9 cellular contexts compared by ENCODE assay signal in genomic region chr22:23862103-23862502, GRCh38. TPM values are rescaled to one million over a fixed set of nuclear protein-coding genes. Genes with fewer than 3 reads are reported as not detected.
DNase-seq lines count a peak whose midpoint lies in the region; ATAC-seq, FAIRE-seq and TF ChIP-seq lines count a peak whose summit lies in the region.
"Had no signal": no experiment of that assay in that cellular context is flagged by ENCODE, and none has a peak within 500 bp of the region (broad histone marks: within the 10 kb centered on the region; RNA-seq: fewer than 3 reads in every experiment).

No MANE protein-coding gene starts in this region.

- intact Hi-C loops in K562 (cut with micrococcal nuclease) = no loop called here
- intact Hi-C loops in Right ventricle myocardium inferior (cut with DNase I) = no loop called here

- peak; percentile 28 to 62; a peak in 3 of 4 replicates for TF ChIP-seq RAD21 in K562 (CRISPR knock-in tag; conservative IDR thresholded peaks at IDR 0.05 in 1 of 2, IDR thresholded peaks at IDR 0.05 in 1 of 2)

- H3K27ac Mint-ChIP-seq in naive B cell = peak overlapping the region in 3 of 6 donors; percentile 49 to 85 (median 53)

- H3K4me3 Mint-ChIP-seq in naive B cell = peak overlapping the region in 3 of 8 donors; percentile 12 to 80 (median 35)
- H3K4me3 Mint-ChIP-seq: naive thymus-derived CD8-positive, alpha-beta T cell had no signal

- H3K4me3 ChIP-seq in K562 (no peak overlapping the region), suprapubic skin (no peak overlapping the region)

- TF ChIP-seq EP300 in K562 (IDR thresholded peaks at IDR 0.05; ENCODE audit: low read length) (no peak), suprapubic skin (IDR thresholded peaks at IDR 0.05) (no peak)

- POLR2A ChIA-PET in HEK293T (lab: Yijun Ruan, JAX) = interaction anchor here (6.8 kb wide), 1 partner anchor 31 kb away, joined by 85 read pairs; the partner anchor contains the start of gene MIF
- POLR2A ChIA-PET in K562 (lab: Yijun Ruan, JAX) = interaction anchor here (0.6 to 1.2 kb wide), 3 partner anchors 18 to 543 kb away, joined by 3 read pairs; partner anchors contain the start of gene MIF

- H2AFZ ChIP-seq in K562 (ENCODE audit: low read depth, low read length) = no peak overlapping the region

- in situ Hi-C loops in K562 (cut with MboI) = loop anchor here (25.0 kb wide), 1 partner anchor 550 kb away; no protein-coding TSS in a partner anchor

- no peaks in the 10 kb centered on the region for H3K27me3 Mint-ChIP-seq in naive B cell
- H3K27me3 Mint-ChIP-seq: naive thymus-derived CD8-positive, alpha-beta T cell had no signal

- no peak overlapping the region for H3K9ac ChIP-seq in K562 (ENCODE audit: insufficient read depth in 1 of 2, low read depth in 2 of 2, low read length in 2 of 2)

- no peak overlapping the region for H3K27ac ChIP-seq in K562 (ENCODE audit: extremely low read depth, low read depth, low read length)
- no peak overlapping the region for H3K27ac ChIP-seq in suprapubic skin

- no peak overlapping the region for H3K4me2 ChIP-seq in K562 (ENCODE audit: insufficient read depth, low read length)

- peaks cover 19 to 32% (median 28%) of the 10 kb centered on the region in 3 donors for H3K4me1 Mint-ChIP-seq in naive B cell

- TF ChIP-seq POLR2A in K562 (conservative IDR thresholded peaks at IDR 0.05) (no peak), suprapubic skin (IDR thresholded peaks at IDR 0.05) (no peak)

- peaks cover 0 to 14% of the 10 kb centered on the region in 2 experiments; a peak in 3 of 5 replicates for H3K4me1 ChIP-seq in K562 (replicated peaks in 1 of 2; ENCODE audit: control insufficient read depth in 2 of 2, insufficient read depth in 2 of 2, low read length in 2 of 2)
- peaks cover 16% of the 10 kb centered on the region for H3K4me1 ChIP-seq in suprapubic skin

- H3K9me3 ChIP-seq in K562 (replicated peaks; ENCODE audit: control insufficient read depth, insufficient read depth, low read depth, low read length) (no peaks in the 10 kb centered on the region), suprapubic skin (no peaks in the 10 kb centered on the region)

- H3K9me1 ChIP-seq in K562 (ENCODE audit: control insufficient read depth, insufficient read depth, low read length) = no peaks in the 10 kb centered on the region

- no peaks in the 10 kb centered on the region for H3K79me2 ChIP-seq in K562 (ENCODE audit: control insufficient read depth, insufficient read depth, low read length)

- peaks cover 0 to 8% of the 10 kb centered on the region in 2 donors for H3K36me3 Mint-ChIP-seq in naive B cell

- no peaks in the 10 kb centered on the region for H4K20me1 ChIP-seq in K562 (replicated peaks; ENCODE audit: control insufficient read depth, insufficient read depth, low read length)

- H3K27me3 ChIP-seq in K562 (ENCODE audit: control insufficient read depth in 2 of 2, insufficient read depth in 2 of 2, low read length in 2 of 2) (no peaks in the 10 kb centered on the region), suprapubic skin (no peaks in the 10 kb centered on the region)

- no TSS peak for BruUV-seq in K562 (replicated peaks; lab: Mats Ljungman, UMichigan)

- 12% methylated on average over 3 of the region's 3 CpGs for WGBS in K562 (ENCODE audit: insufficient coverage, low coverage, missing lambda C conversion rate)
- WGBS in suprapubic skin = 83% methylated on average over 3 of the region's 3 CpGs

- no peaks in the 10 kb centered on the region for H3K9me3 Mint-ChIP-seq in naive B cell
- H3K9me3 Mint-ChIP-seq: naive thymus-derived CD8-positive, alpha-beta T cell had no signal

- peak; percentile 66 to 76 (median 75) for TF ChIP-seq CTCF in K562 (IDR thresholded peaks at IDR 0.05 in 2 of 3, conservative IDR thresholded peaks at IDR 0.05 in 1 of 3; ENCODE audit: insufficient read depth in 2 of 3, low read depth in 1 of 3, low read length in 3 of 3)
- TF ChIP-seq CTCF in suprapubic skin (IDR thresholded peaks at IDR 0.05) = peak in 1 of 2 donors; percentile 17

- FAIRE-seq in K562 (lab: Jason Lieb, UNC) = peak; percentile 74
- FAIRE-seq: TTC549 had no signal

- peak; percentile 63 for ATAC-seq in K562
- ATAC-seq in naive B cell (ENCODE audit: low read depth in 2 of 2) = no peak
- no peak for ATAC-seq in Right ventricle myocardium inferior
- ATAC-seq: naive thymus-derived CD8-positive, alpha-beta T cell had no signal

- no peaks in the 10 kb centered on the region for H3K36me3 ChIP-seq in K562 (ENCODE audit: control insufficient read depth, insufficient read depth, low read length)
- H3K36me3 ChIP-seq in suprapubic skin = no peaks in the 10 kb centered on the region

- CTCF ChIA-PET in HEK293T (lab: Yijun Ruan, JAX) (interaction anchor here (0.9 to 1.1 kb wide), 3 partner anchors 10 to 94 kb away, joined by 3 to 4 read pairs (median 4); no protein-coding TSS in a partner anchor), K562 (lab: Yijun Ruan, JAX; ENCODE audit: low intra/inter-chr PET ratio) (no interaction called here)

- DNase-seq in DMS79 treated with DMSO at 0.1 percent for 48 hours (lab: John Stamatoyannopoulos, UW) (peak; percentile 39), HEK293T (ENCODE audit: extremely low spot score) (peak; percentile 73), NOMO-1 (lab: John Stamatoyannopoulos, UW; ENCODE audit: unreplicated experiment in 2 of 2) (peak; percentile 37 to 38), K562 (ENCODE audit: extremely low read depth in 1 of 4, low spot score in 3 of 4) (peak in 3 of 4 experiments; percentile 14 to 60 (median 57)), naive B cell (peak; percentile 22), suprapubic skin (ENCODE audit: low spot score in 2 of 2) (no peak), Right ventricle myocardium inferior (ENCODE audit: missing footprints) (no peak)

RNA-seq across cellular contexts. Expression of gene SLC2A11, which starts 4.4 kb away (rescaled TPM):
- 10.0 and 13.3 TPM in 2 replicates for total RNA-seq in K562 (2011; cell fraction: chromatin; rRNA removed; ENCODE audit: low replicate concordance)
- 7.1 and 10.0 TPM in 2 replicates for total RNA-seq in K562 (2011; cell fraction: nucleolus; rRNA removed)
- 8.9 and 11.7 TPM in 2 replicates for total RNA-seq in K562 (2011; cell fraction: nucleoplasm; rRNA removed)
- total RNA-seq in K562 (2014; rRNA removed) (2.0 and 3.1 TPM in 2 replicates), K562 (2014; rRNA removed; fragmentation: Illumina TruSeq; extraction: Trizol) (1.5 and 1.9 TPM in 2 replicates), K562 (2015; rRNA removed; fragmentation: Illumina TruSeq; extraction: Trizol) (2.1 and 2.5 TPM in 2 replicates), K562 (2021) (1.6 and 2.1 TPM in 2 replicates), suprapubic skin (10 to 100 TPM in 2 of 4 donors, 1 to 10 TPM in 2; 3.2 to 12.5 (median 8.7) TPM), Right ventricle myocardium inferior (20.3 TPM)
- polyA plus RNA-seq in K562 (2011; rRNA removed) (2.5 and 4.4 TPM in 2 replicates), K562 (2014; fragmentation: Illumina TruSeq; extraction: Trizol) (2.5 and 2.8 TPM in 2 replicates), K562 (2014; fragmentation: Nextera tagmentation; extraction: Ambion mirVana) (under 1 TPM; 0.44 to 0.73 TPM), K562 (2014; rRNA removed) (2.7 and 3.4 TPM in 2 replicates), naive B cell (ENCODE audit: low read depth in 6 of 6) (10 to 100 TPM in 4 of 6 donors, 1 to 10 TPM in 2; 7.0 to 15.9 (median 10.9) TPM)
- 2.6 and 3.6 TPM in 2 replicates for polyA plus RNA-seq in K562 (2011; cell fraction: cytosol; rRNA removed)
- 8.2 and 8.4 TPM in 2 replicates for polyA plus RNA-seq in K562 (2011; cell fraction: nucleus; rRNA removed)
- 2.7 and 7.0 TPM in 2 replicates for polyA plus RNA-seq in K562 (2012)
- polyA minus RNA-seq in K562 (2011; rRNA and poly(A)+ RNA removed) = 2.7 and 4.1 TPM in 2 replicates
- polyA minus RNA-seq in K562 (2011; cell fraction: cytosol; rRNA and poly(A)+ RNA removed) = 0.91 and 0.95 TPM in 2 replicates
- 3.4 and 8.4 TPM in 2 replicates for polyA minus RNA-seq in K562 (2011; cell fraction: nucleus; rRNA and poly(A)+ RNA removed)

RNA-seq across cellular contexts. Expression of gene DERL3, which starts 23.3 kb away (rescaled TPM):
- total RNA-seq in K562 (2011; cell fraction: chromatin; rRNA removed; ENCODE audit: low replicate concordance) = 14.7 and 36.7 TPM in 2 replicates
- total RNA-seq in K562 (2011; cell fraction: nucleolus; rRNA removed) = 35.7 and 36.7 TPM in 2 replicates
- total RNA-seq in K562 (2011; cell fraction: nucleoplasm; rRNA removed) = 29.2 and 31.5 TPM in 2 replicates
- total RNA-seq in K562 (2014; rRNA removed) (6.2 and 6.9 TPM in 2 replicates), K562 (2014; rRNA removed; fragmentation: Illumina TruSeq; extraction: Trizol) (0.77 and 1.7 TPM in 2 replicates), K562 (2015; rRNA removed; fragmentation: Illumina TruSeq; extraction: Trizol) (1.4 and 2.4 TPM in 2 replicates), K562 (2021) (8.8 and 9.2 TPM in 2 replicates), suprapubic skin (under 1 TPM in 3 of 4 donors, not detected in 1; 0.34 to 0.94 (median 0.56) TPM), Right ventricle myocardium inferior (3.1 TPM)
- polyA plus RNA-seq in K562 (2011; rRNA removed) (8.3 and 19.3 TPM in 2 replicates), K562 (2014; fragmentation: Illumina TruSeq; extraction: Trizol) (4.8 and 7.4 TPM in 2 replicates), K562 (2014; fragmentation: Nextera tagmentation; extraction: Ambion mirVana) (1 to 10 TPM; 1.3 to 2.9 TPM), K562 (2014; rRNA removed) (12.1 and 12.4 TPM in 2 replicates), naive B cell (ENCODE audit: low read depth in 6 of 6) (10 to 100 TPM; 25.2 to 33.9 (median 26.4) TPM)
- polyA plus RNA-seq in K562 (2011; cell fraction: cytosol; rRNA removed) = 23.7 and 24.3 TPM in 2 replicates
- 69.3 and 80.1 TPM in 2 replicates for polyA plus RNA-seq in K562 (2011; cell fraction: nucleus; rRNA removed)
- polyA plus RNA-seq in K562 (2012) = 5.7 and 7.9 TPM in 2 replicates
- 1.5 and 2.2 TPM in 2 replicates for polyA minus RNA-seq in K562 (2011; rRNA and poly(A)+ RNA removed)
- polyA minus RNA-seq in K562 (2011; cell fraction: cytosol; rRNA and poly(A)+ RNA removed) = 2.7 and 3.8 TPM in 2 replicates
- 5.3 and 10.7 TPM in 2 replicates for polyA minus RNA-seq in K562 (2011; cell fraction: nucleus; rRNA and poly(A)+ RNA removed)
- polyA plus RNA-seq: naive thymus-derived CD8-positive, alpha-beta T cell had no signal

RNA-seq across cellular contexts. Expression of gene MIF, which starts 32.1 kb away (rescaled TPM):
- total RNA-seq in K562 (2011; cell fraction: chromatin; rRNA removed; ENCODE audit: low replicate concordance) = 4.1 and 17.1 TPM in 2 replicates
- 95.8 and 97.4 TPM in 2 replicates for total RNA-seq in K562 (2011; cell fraction: nucleolus; rRNA removed)
- total RNA-seq in K562 (2011; cell fraction: nucleoplasm; rRNA removed) = 23.6 and 36.7 TPM in 2 replicates
- total RNA-seq in K562 (2014; rRNA removed) (440 and 672 TPM in 2 replicates), K562 (2014; rRNA removed; fragmentation: Illumina TruSeq; extraction: Trizol) (5.4 and 7.4 TPM in 2 replicates), K562 (2015; rRNA removed; fragmentation: Illumina TruSeq; extraction: Trizol) (253 and 254 TPM in 2 replicates), K562 (2021) (666 and 724 TPM in 2 replicates), suprapubic skin (100 to 1,000 TPM; 261 to 363 (median 313) TPM), Right ventricle myocardium inferior (272 TPM)
- polyA plus RNA-seq in K562 (2011; rRNA removed) (193 and 230 TPM in 2 replicates), K562 (2014; fragmentation: Illumina TruSeq; extraction: Trizol) (31.1 and 74.5 TPM in 2 replicates), K562 (2014; fragmentation: Nextera tagmentation; extraction: Ambion mirVana) (10 to 100 TPM; 23.0 to 67.2 TPM), K562 (2014; rRNA removed) (537 and 538 TPM in 2 replicates), naive B cell (ENCODE audit: low read depth in 6 of 6) (1,000 to 10,000 TPM in 2 of 6 donors, 100 to 1,000 TPM in 4; 853 to 1,113 (median 946) TPM)
- polyA plus RNA-seq in K562 (2011; cell fraction: cytosol; rRNA removed) = 337 and 1,426 TPM in 2 replicates
- 207 and 222 TPM in 2 replicates for polyA plus RNA-seq in K562 (2011; cell fraction: nucleus; rRNA removed)
- 377 and 537 TPM in 2 replicates for polyA plus RNA-seq in K562 (2012)
- polyA minus RNA-seq in K562 (2011; rRNA and poly(A)+ RNA removed) = 8.4 and 13.6 TPM in 2 replicates
- polyA minus RNA-seq in K562 (2011; cell fraction: cytosol; rRNA and poly(A)+ RNA removed) = 207 and 412 TPM in 2 replicates
- 52.9 and 75.3 TPM in 2 replicates for polyA minus RNA-seq in K562 (2011; cell fraction: nucleus; rRNA and poly(A)+ RNA removed)

Comparison
In these comparisons a context has a peak if more than half of its experiments do, and no peak if none do; other contexts are left out.
1. DNase-seq: peak in DMS79 treated with DMSO at 0.1 percent for 48 hours (single experiment), HEK293T (single experiment), NOMO-1 (2 of 2), K562 (3 of 4) and naive B cell (single experiment); none in suprapubic skin (0 of 2) and Right ventricle myocardium inferior (single experiment).